In genomic region chr22:20299736-20300136, GRCh38 we compare ENCODE assay signal across 8 cellular contexts. TPM values are rescaled to one million over a fixed set of nuclear protein-coding genes. Genes with fewer than 3 reads are reported as not detected.
DNase-seq lines count a peak whose midpoint lies in the region; TF ChIP-seq lines count a peak whose summit lies in the region.

No MANE protein-coding gene starts in this region.

- TF ChIP-seq CTCF in stomach (IDR thresholded peaks at IDR 0.05) = no peak

- no peaks in the 10 kb centered on the region for H3K36me3 ChIP-seq in HUES48 (ENCODE audit: control insufficient read depth, insufficient read depth, low read length)
- no peaks in the 10 kb centered on the region for H3K36me3 ChIP-seq in stomach

- no peak for TF ChIP-seq POLR2A in stomach (IDR thresholded peaks at IDR 0.05)

- DNase-seq in activated naive CD8-positive, alpha-beta T cell treated with anti-CD3 and anti-CD28 coated beads for 36 hours = no peak
- DNase-seq in stomach = peak; percentile 60
- DNase-seq in NK-92 (lab: John Stamatoyannopoulos, UW; ENCODE audit: unreplicated experiment) = no peak
- DNase-seq in stimulated activated CD4-positive, alpha-beta T cell treated with anti-CD3 and anti-CD28 coated beads, Interleukin-2, amount 100 ng/mL, for 24 hours = no peak
- no peak for DNase-seq in Kasumi-1 (lab: John Stamatoyannopoulos, UW)

- H3K9me3 ChIP-seq in HUES48 (ENCODE audit: control insufficient read depth, insufficient read depth, low read length) = no peaks in the 10 kb centered on the region
- no peaks in the 10 kb centered on the region for H3K9me3 ChIP-seq in iPS-18c (ENCODE audit: control insufficient read depth, insufficient read depth, low read length)
- H3K9me3 ChIP-seq in stomach = no peaks in the 10 kb centered on the region

- peak overlapping the region; percentile 66; the same call in 1 of the 2 replicates for H3K4me3 ChIP-seq in GM08714 (ENCODE audit: low read length)
- peak overlapping the region; percentile 64 for H3K4me3 ChIP-seq in HUES48 (ENCODE audit: low read depth, low read length)
- H3K4me3 ChIP-seq in iPS-18c (ENCODE audit: insufficient read depth, low read depth, low read length) = peak overlapping the region; percentile 63
- peak overlapping the region; percentile 57 to 75 (median 60) for H3K4me3 ChIP-seq in stomach

- TF ChIP-seq EP300 in stomach (IDR thresholded peaks at IDR 0.05) = no peak

- no peaks in the 10 kb centered on the region for H3K4me1 ChIP-seq in HUES48 (ENCODE audit: control insufficient read depth, insufficient read depth, low read length)
- H3K4me1 ChIP-seq in stomach = peaks cover 0 to 23% (median 19%) of the 10 kb centered on the region in 4 donors

- H3K27me3 Mint-ChIP-seq in activated naive CD8-positive, alpha-beta T cell treated with anti-CD3 and anti-CD28 coated beads for 36 hours = peaks cover 21% of the 10 kb centered on the region

- H3K27me3 ChIP-seq in HUES48 (ENCODE audit: control insufficient read depth, insufficient read depth, low read length) (peaks cover 48% of the 10 kb centered on the region), stomach (peaks cover 0 to 64% (median 10%) of the 10 kb centered on the region in 3 donors)

- H3K36me3 Mint-ChIP-seq in activated naive CD8-positive, alpha-beta T cell treated with anti-CD3 and anti-CD28 coated beads for 36 hours = no peaks in the 10 kb centered on the region

- H3K27ac Mint-ChIP-seq in activated naive CD8-positive, alpha-beta T cell treated with anti-CD3 and anti-CD28 coated beads for 36 hours = no peak overlapping the region

- H3K27ac ChIP-seq in HUES48 (ENCODE audit: low read depth, low read length) (no peak overlapping the region), stomach (peak overlapping the region in 4 of 5 donors; percentile 7 to 56 (median 46))

- peaks cover 1% of the 10 kb centered on the region for H3K4me1 Mint-ChIP-seq in activated naive CD8-positive, alpha-beta T cell treated with anti-CD3 and anti-CD28 coated beads for 36 hours

- H3K9me3 Mint-ChIP-seq in activated naive CD8-positive, alpha-beta T cell treated with anti-CD3 and anti-CD28 coated beads for 36 hours = no peaks in the 10 kb centered on the region

- H3K4me3 Mint-ChIP-seq in activated naive CD8-positive, alpha-beta T cell treated with anti-CD3 and anti-CD28 coated beads for 36 hours = peak overlapping the region; percentile 45

- intact Hi-C loops in stomach (cut with DNase I; ENCODE audit: low total_unique reads) = no loop called here

- WGBS in stomach, 5 donors = 0 to 1% (median 1%) methylated on average over 16 to 54 of the region's 54 CpGs

- H3K9ac ChIP-seq in HUES48 (ENCODE audit: low read depth, low read length) = no peak overlapping the region

RNA-seq across cellular contexts. Expression of gene DGCR6L, which starts 20.1 kb away (rescaled TPM):
- 10 to 100 TPM; 35.1 to 38.2 TPM for total RNA-seq in activated naive CD8-positive, alpha-beta T cell treated with anti-CD3 and anti-CD28 coated beads for 36 hours
- total RNA-seq in stomach = 100 to 1,000 TPM in 1 of 5 donors, 10 to 100 TPM in 4; 21.4 to 148 (median 46.1) TPM
- polyA plus RNA-seq in stomach = 10 to 100 TPM; 81.5 to 88.3 (median 83.3) TPM

RNA-seq across cellular contexts. Expression of gene RTN4R, which starts 31.6 kb away (rescaled TPM):
- total RNA-seq in activated naive CD8-positive, alpha-beta T cell treated with anti-CD3 and anti-CD28 coated beads for 36 hours = 1 to 10 TPM; 3.2 to 3.5 TPM
- 1 to 10 TPM in 1 of 5 donors, under 1 TPM in 1, not detected in 3; 0.92 to 1.7 TPM for total RNA-seq in stomach
- 1 to 10 TPM; 1.4 to 2.2 (median 2.0) TPM for polyA plus RNA-seq in stomach
